In the genomic region with DNA sequence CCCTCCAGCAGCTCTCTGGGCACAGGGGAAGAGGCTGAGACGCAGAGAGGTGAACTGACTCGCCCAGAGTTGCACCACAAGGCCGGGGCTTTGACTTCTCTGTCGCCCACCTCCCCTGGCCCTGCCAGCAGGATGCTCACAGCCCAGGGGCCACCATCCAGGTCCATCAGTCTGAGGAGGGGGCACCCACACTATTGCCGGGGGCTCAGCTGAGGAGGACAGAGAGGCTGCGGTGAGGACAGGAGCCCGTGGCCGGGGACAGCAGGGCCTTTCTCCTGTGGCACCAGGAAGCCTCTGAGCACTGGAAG, we compare ENCODE assay signal across 8 cellular contexts. TPM values are rescaled to one million over a fixed set of nuclear protein-coding genes. Genes with fewer than 3 reads are reported as not detected.
DNase-seq lines count a peak whose midpoint lies in the region; ATAC-seq and TF ChIP-seq lines count a peak whose summit lies in the region.

No MANE protein-coding gene starts in this region.

- peak overlapping the region; percentile 93 for H2BK20ac ChIP-seq in IMR-90 (ENCODE audit: low read depth, low read length)

- no peak for TF ChIP-seq CTCF in A673 (conservative IDR thresholded peaks at IDR 0.05; ENCODE audit: low read depth, low read length)
- TF ChIP-seq CTCF in IMR-90 (conservative IDR thresholded peaks at IDR 0.05; ENCODE audit: low read depth, low read length) = no peak

- peak overlapping the region; percentile 59; the same call in 1 of the 2 replicates for H3K56ac ChIP-seq in IMR-90 (ENCODE audit: extremely low read depth, insufficient read depth, low read length)

- peaks cover 20% of the 10 kb centered on the region for H3K9me1 ChIP-seq in IMR-90 (ENCODE audit: insufficient read depth, low read length)

- in situ Hi-C loops in IMR-90 (cut with MboI; ENCODE audit: low sequenced_read_pairs) = no loop called here

- H2AK9ac ChIP-seq in IMR-90 (replicated peaks; ENCODE audit: low read depth, low read length, poor library complexity) = peak overlapping the region; percentile 37

- no peaks in the 10 kb centered on the region for H3K27me3 Mint-ChIP-seq in central memory CD8-positive, alpha-beta T cell

- peak overlapping the region; percentile 6 for H3K18ac ChIP-seq in IMR-90 (ENCODE audit: low read depth, low read length)
- H3K18ac ChIP-seq in neuronal stem cell (ENCODE audit: low read length) = peak overlapping the region; percentile 57

- POLR2A ChIA-PET in A673 (lab: Charles Lee; ENCODE audit: low non-redundant PET) = no interaction called here
- POLR2A ChIA-PET in IMR-90 (lab: Charles Lee; ENCODE audit: unreplicated experiment) = no interaction called here

- no peak overlapping the region for H2BK12ac ChIP-seq in neuronal stem cell (ENCODE audit: low read length)

- 94% methylated on average over 2 of the region's 8 CpGs; no CpG with 5 or more reads in 1 of the 2 experiments for WGBS in IMR-90 (ENCODE audit: extremely low coverage in 2 of 2, insufficient read length in 1 of 2), 2 experiments
- WGBS in neuronal stem cell (ENCODE audit: extremely low coverage in 2 of 2, insufficient read length in 2 of 2, insufficient replicate concordance in 1 of 2), 2 donors = no CpG with 5 or more reads among the region's 8 CpGs

- peak overlapping the region; percentile 75 for H3K4me3 Mint-ChIP-seq in central memory CD8-positive, alpha-beta T cell

- H3K79me1 ChIP-seq in IMR-90 (ENCODE audit: low read depth in 1 of 2, low read length in 2 of 2) (peaks cover 13 to 58% of the 10 kb centered on the region in 2 experiments; a peak in 3 of 4 replicates), neuronal stem cell (ENCODE audit: low read depth, low read length) (no peaks in the 10 kb centered on the region)

- H3K27ac ChIP-seq in A673 (ENCODE audit: low read depth, low read length, poor library complexity, severe bottlenecking) = peak overlapping the region; percentile 32
- H3K27ac ChIP-seq in IMR-90 (ENCODE audit: insufficient read depth, low read length) = peak overlapping the region; percentile 78
- H3K27ac ChIP-seq in neuronal stem cell (replicated peaks; ENCODE audit: low read length) = no peak overlapping the region

- H3K23ac ChIP-seq in IMR-90 (ENCODE audit: low read depth, low read length) (peak overlapping the region; percentile 86), neuronal stem cell (ENCODE audit: low read depth, low read length, poor library complexity) (no peak overlapping the region)

- H3K9me3 Mint-ChIP-seq in central memory CD8-positive, alpha-beta T cell = no peaks in the 10 kb centered on the region

- H4K8ac ChIP-seq in IMR-90 (ENCODE audit: low read depth in 2 of 2, low read length in 2 of 2) (peak overlapping the region; percentile 77 to 83), neuronal stem cell (ENCODE audit: low read depth, low read length) (no peak overlapping the region)

- peak overlapping the region; percentile 96 for H3K27ac Mint-ChIP-seq in central memory CD8-positive, alpha-beta T cell (ENCODE audit: low read depth)

- no peak for ATAC-seq in IMR-90 (ENCODE audit: low read depth)
- no peak for ATAC-seq in central memory CD8-positive, alpha-beta T cell (replicated peaks; ENCODE audit: extremely low read depth, poor library complexity, severe bottlenecking)
- no peak for ATAC-seq in HG02571 (IDR thresholded peaks at IDR 0.05; ENCODE audit: unreplicated experiment)

- H4K91ac ChIP-seq in IMR-90 (ENCODE audit: insufficient read depth, low read depth, low read length) = peak overlapping the region; percentile 97
- no peak overlapping the region for H4K91ac ChIP-seq in neuronal stem cell (ENCODE audit: low read depth, low read length, poor library complexity)

- H3K14ac ChIP-seq in IMR-90 (replicated peaks; ENCODE audit: low read depth, low read length) (peak overlapping the region; percentile 30), neuronal stem cell (ENCODE audit: low read length) (peak overlapping the region; percentile 72)

- no TSS peak for BruUV-seq in A673 (replicated peaks; lab: Mats Ljungman, UMichigan)
- no TSS peak for BruUV-seq in IMR-90 (replicated peaks; lab: Mats Ljungman, UMichigan)

- H3K9ac ChIP-seq in IMR-90 (ENCODE audit: low read depth, low read length) (peak overlapping the region; percentile 10; the same call in 1 of the 2 replicates), neuronal stem cell (ENCODE audit: low read depth, low read length, poor library complexity) (no peak overlapping the region)

- H3K4ac ChIP-seq in IMR-90 (ENCODE audit: low read depth, low read length) (peak overlapping the region; percentile 95), neuronal stem cell (ENCODE audit: low read length) (no peak overlapping the region)

- intact Hi-C loops in A673 (cut with micrococcal nuclease; ENCODE audit: unreplicated experiment) = no loop called here
- intact Hi-C loops in IMR-90 (cut with micrococcal nuclease) = loop anchor here (1.0 to 2.0 kb wide), 5 partner anchors 79 to 221 kb away; no protein-coding TSS in a partner anchor

- H2BK120ac ChIP-seq in IMR-90 (ENCODE audit: low read depth, low read length) (peak overlapping the region; percentile 92), neuronal stem cell (ENCODE audit: low read depth, low read length) (no peak overlapping the region)

- no peak for TF ChIP-seq RAD21 in IMR-90 (IDR thresholded peaks at IDR 0.05; ENCODE audit: low read length)

- peaks cover 73% of the 10 kb centered on the region for H3K4me1 Mint-ChIP-seq in central memory CD8-positive, alpha-beta T cell

- H3K36me3 ChIP-seq in A673 (ENCODE audit: insufficient read depth, low read length, poor library complexity, severe bottlenecking) (no peaks in the 10 kb centered on the region), IMR-90 (ENCODE audit: control insufficient read depth, insufficient read depth, low read length) (peaks cover 14% of the 10 kb centered on the region), neuronal stem cell (replicated peaks in 1 of 2; ENCODE audit: control insufficient read depth in 2 of 2, insufficient read depth in 2 of 2, low read length in 2 of 2) (peaks cover 5 to 39% of the 10 kb centered on the region in 2 donors)

- no peak for TF ChIP-seq POLR2A in IMR-90 (IDR thresholded peaks at IDR 0.05; ENCODE audit: low read depth, low read length)

- CTCF ChIA-PET in A673 (lab: Charles Lee) (interaction anchor here (2.2 kb wide), 1 partner anchor 132 kb away, joined by 39 read pairs; no protein-coding TSS in a partner anchor), IMR-90 (lab: Yijun Ruan, JAX) (interaction anchor here (0.7 to 2.2 kb wide), 3 partner anchors 13 to 218 kb away, joined by 3 to 24 read pairs (median 4); no protein-coding TSS in a partner anchor)

- H2BK5ac ChIP-seq in IMR-90 (ENCODE audit: low read depth, low read length, poor library complexity, severe bottlenecking) (peak overlapping the region; percentile 30), neuronal stem cell (ENCODE audit: low read length) (no peak overlapping the region)

- peaks cover 22% of the 10 kb centered on the region for H3K36me3 Mint-ChIP-seq in central memory CD8-positive, alpha-beta T cell (ENCODE audit: insufficient read depth)

- H3K9me3 ChIP-seq in A673 (ENCODE audit: low read depth, low read length, poor library complexity, severe bottlenecking) = no peaks in the 10 kb centered on the region
- H3K9me3 ChIP-seq in IMR-90 (ENCODE audit: control insufficient read depth, insufficient read depth, low read length) = no peaks in the 10 kb centered on the region
- no peaks in the 10 kb centered on the region for H3K9me3 ChIP-seq in neuronal stem cell (replicated peaks in 1 of 2; ENCODE audit: control insufficient read depth in 2 of 2, insufficient read depth in 1 of 2, low read depth in 1 of 2, low read length in 2 of 2)

- peak overlapping the region; percentile 72 for H2AFZ ChIP-seq in IMR-90 (replicated peaks; ENCODE audit: low read length, poor library complexity)
- no peak overlapping the region for H2AFZ ChIP-seq in neuronal stem cell (ENCODE audit: low read length)

- H3K4me1 ChIP-seq in A673 (ENCODE audit: insufficient read depth, low read length, poor library complexity, severe bottlenecking) (peaks cover 21% of the 10 kb centered on the region), IMR-90 (ENCODE audit: control insufficient read depth, insufficient read depth, low read length) (peaks cover 19% of the 10 kb centered on the region), neuronal stem cell (ENCODE audit: control insufficient read depth in 2 of 2, insufficient read depth in 1 of 2, low read depth in 1 of 2, low read length in 2 of 2) (peaks cover 12 to 18% of the 10 kb centered on the region in 2 donors)

- H3K27me3 ChIP-seq in A673 (replicated peaks; ENCODE audit: insufficient read depth, low read depth, low read length, poor library complexity) (no peaks in the 10 kb centered on the region), IMR-90 (ENCODE audit: control insufficient read depth, insufficient read depth, low read length) (no peaks in the 10 kb centered on the region), neuronal stem cell (ENCODE audit: control insufficient read depth in 3 of 3, insufficient read depth in 3 of 3, low read depth in 1 of 3, low read length in 3 of 3) (no peaks in the 10 kb centered on the region)

- H4K20me1 ChIP-seq in IMR-90 (ENCODE audit: insufficient read depth, low read length) = no peaks in the 10 kb centered on the region

- no peak overlapping the region for H3K4me3 ChIP-seq in A673 (ENCODE audit: low read depth, low read length, poor library complexity, severe bottlenecking)
- no peak overlapping the region for H3K4me3 ChIP-seq in IMR-90 (ENCODE audit: insufficient read depth, low read depth, low read length)
- no peak overlapping the region for H3K4me3 ChIP-seq in neuronal stem cell (ENCODE audit: low read length in 2 of 2)

- dilution Hi-C loops in IMR-90 (cut with HindIII; ENCODE audit: low sequenced_read_pairs, unreplicated experiment) = no loop called here

- H2AK5ac ChIP-seq in IMR-90 (ENCODE audit: low read depth, low read length) = peak overlapping the region; percentile 91
- peak overlapping the region; percentile 57 for H2AK5ac ChIP-seq in neuronal stem cell (ENCODE audit: low read depth, low read length)

- peak overlapping the region; percentile 16 for H4K5ac ChIP-seq in IMR-90 (ENCODE audit: low read depth, low read length)

- H3K4me2 ChIP-seq in IMR-90 (ENCODE audit: low read depth, low read length) = no peak overlapping the region
- H3K4me2 ChIP-seq in neuronal stem cell (ENCODE audit: insufficient read depth, low read length, poor library complexity, severe bottlenecking) = no peak overlapping the region

- DNase-seq in A673 (ENCODE audit: low spot score) (no peak), IMR-90 (no peak), neuronal stem cell (ENCODE audit: low spot score) (no peak), OCI-M2 (lab: John Stamatoyannopoulos, UW; ENCODE audit: unreplicated experiment) (no peak), NCI-H2227 (lab: John Stamatoyannopoulos, UW; ENCODE audit: unreplicated experiment) (no peak), DMS 273 (lab: John Stamatoyannopoulos, UW; ENCODE audit: unreplicated experiment) (no peak)
- no peak for DNase-seq in central memory CD8-positive, alpha-beta T cell (ENCODE audit: low spot score in 2 of 2)

- peak overlapping the region; percentile 77; the same call in 1 of the 3 replicates for H2BK15ac ChIP-seq in IMR-90 (ENCODE audit: low read depth, low read length)
- peak overlapping the region; percentile 50 for H2BK15ac ChIP-seq in neuronal stem cell (ENCODE audit: low read length)

RNA-seq across cellular contexts. Expression of a gene that starts 32.6 kb away (rescaled TPM):
- total RNA-seq in A673 (2021) (8.8 and 11.1 TPM in 2 replicates), IMR-90 (2012; rRNA removed) (3.2 and 3.6 TPM in 2 replicates)
- polyA plus RNA-seq in IMR-90 (2012; rRNA removed) = 3.8 and 4.3 TPM in 2 replicates
- polyA plus RNA-seq in IMR-90 (2012; cell fraction: cytosol; rRNA removed) = 2.5 and 3.1 TPM in 2 replicates
- 8.7 and 13.5 TPM in 2 replicates for polyA plus RNA-seq in IMR-90 (2012; cell fraction: nucleus; rRNA removed; ENCODE audit: low replicate concordance)
- 5.1 TPM for polyA plus RNA-seq in neuronal stem cell (2013, experiment 1 of 2)
- polyA plus RNA-seq in neuronal stem cell (2013, experiment 2 of 2) = 4.5 TPM

RNA-seq across cellular contexts. Expression of a gene that starts 32.7 kb away (rescaled TPM):
- 45.7 and 53.0 TPM in 2 replicates for total RNA-seq in A673 (2021)
- total RNA-seq in IMR-90 (2012; rRNA removed) = 120 and 130 TPM in 2 replicates
- 47.5 and 48.0 TPM in 2 replicates for polyA plus RNA-seq in IMR-90 (2012; rRNA removed)
- polyA plus RNA-seq in IMR-90 (2012; cell fraction: cytosol; rRNA removed) = 36.6 and 48.8 TPM in 2 replicates
- 13.4 and 21.5 TPM in 2 replicates for polyA plus RNA-seq in IMR-90 (2012; cell fraction: nucleus; rRNA removed; ENCODE audit: low replicate concordance)
- polyA plus RNA-seq in neuronal stem cell (2013, experiment 1 of 2) = 54.4 TPM
- 52.8 TPM for polyA plus RNA-seq in neuronal stem cell (2013, experiment 2 of 2)
